ENCODE assay signal across 2 cellular contexts in genomic region chr13:109769921-109770320, GRCh38.
TF ChIP-seq lines count a peak whose summit lies in the region.

No MANE protein-coding gene starts in this region.

TF ChIP-seq in GM23338, 12 proteins besides CTCF, POLR2A, EP300 and RAD21 (continued from another document):
- TF ChIP-seq REST (IDR thresholded peaks at IDR 0.05; ENCODE audit: unreplicated experiment), result no peak
- no peak for TF ChIP-seq EZH2phosphoT487 (IDR thresholded peaks at IDR 0.05; ENCODE audit: unreplicated experiment)
- TF ChIP-seq CREB1 (CRISPR knock-in tag; IDR thresholded peaks at IDR 0.05; ENCODE audit: low read depth), result no peak
- no peak for TF ChIP-seq NANOG (IDR thresholded peaks at IDR 0.05; ENCODE audit: borderline replicate concordance)
- TF ChIP-seq ZNF462 (CRISPR knock-in tag; IDR thresholded peaks at IDR 0.05), result no peak
- no peak for TF ChIP-seq ZNF114 (CRISPR knock-in tag; IDR thresholded peaks at IDR 0.05)
- no peak for TF ChIP-seq ZNF331 (CRISPR knock-in tag; IDR thresholded peaks at IDR 0.05; ENCODE audit: low read depth)

TF ChIP-seq in WTC11, 78 proteins besides CTCF, POLR2A, EP300 and RAD21 (continued from another document):
- no peak for TF ChIP-seq ZMAT4 (CRISPR knock-in tag; IDR thresholded peaks at IDR 0.05)
- TF ChIP-seq MAX (CRISPR knock-in tag; IDR thresholded peaks at IDR 0.05), result no peak
- no peak for TF ChIP-seq FOXJ3 (CRISPR knock-in tag; IDR thresholded peaks at IDR 0.05; ENCODE audit: borderline replicate concordance)
TF ChIP-seq in WTC11: peak in this region for 0.
